Comparison of ENCODE assay signal across 16 cellular contexts in genomic region chr3:113436794-113437193, GRCh38. TPM values are rescaled to one million over a fixed set of nuclear protein-coding genes. Genes with fewer than 3 reads are reported as not detected.
DNase-seq lines count a peak whose midpoint lies in the region; ATAC-seq, FAIRE-seq and TF ChIP-seq lines count a peak whose summit lies in the region.
"Had no signal": no experiment of that assay in that cellular context is flagged by ENCODE, and none has a peak within 500 bp of the region (broad histone marks: within the 10 kb centered on the region; RNA-seq: fewer than 3 reads in every experiment).

No MANE protein-coding gene starts in this region.

- H3K27ac ChIP-seq in keratinocyte (ENCODE audit: control insufficient read depth, insufficient read depth, low read length), result no peak overlapping the region
- H3K27ac ChIP-seq: tibial nerve had no signal

- no peak overlapping the region for H3K9ac ChIP-seq in keratinocyte (ENCODE audit: control insufficient read depth, extremely low read depth, insufficient read depth, low read length)

- H3K4me3 ChIP-seq in astrocyte of the cerebellum (ENCODE audit: low read depth, low read length) (no peak overlapping the region), keratinocyte (ENCODE audit: control insufficient read depth in 2 of 3, extremely low read depth in 1 of 3, insufficient read depth in 2 of 3, low read depth in 1 of 3, low read length in 3 of 3) (no peak overlapping the region)
- H3K4me3 ChIP-seq: tibial nerve had no signal

- H3K9me3 Mint-ChIP-seq in activated T-helper 1 cell treated with anti-CD3 and anti-CD28 coated beads, Interleukin-12 subunit alpha, Interleukin-12 subunit beta, Interleukin-2, Interleukin-4 antibody, amounts not matched to agents 30 ng/mL and 10 ng/mL and 1 ng/mL, durations not matched to agents 14 hours and 24 hours and 36 hours, result no peaks in the 10 kb centered on the region
- H3K9me3 Mint-ChIP-seq: IgD-negative memory B cell had no signal

- H3K4me2 ChIP-seq in keratinocyte (ENCODE audit: control insufficient read depth, extremely low read depth, insufficient read depth, low read depth, low read length), result no peak overlapping the region

- dilution Hi-C loops in keratinocyte (cut with MboI; ENCODE audit: extremely low pct_ligation_motif_present, low sequenced_read_pairs), result no loop called here

- H3K36me3 ChIP-seq in keratinocyte (ENCODE audit: control insufficient read depth in 2 of 2, extremely low read depth in 1 of 2, insufficient read depth in 2 of 2, low read length in 2 of 2), result no peaks in the 10 kb centered on the region

- H3K27ac Mint-ChIP-seq in activated T-helper 1 cell treated with anti-CD3 and anti-CD28 coated beads, Interleukin-12 subunit alpha, Interleukin-12 subunit beta, Interleukin-2, Interleukin-4 antibody, amounts not matched to agents 30 ng/mL and 10 ng/mL and 1 ng/mL, durations not matched to agents 14 hours and 24 hours and 36 hours, result no peak overlapping the region
- H3K27ac Mint-ChIP-seq: IgD-negative memory B cell had no signal

- intact Hi-C loops in activated T-helper 1 cell treated with anti-CD3 and anti-CD28 coated beads, Interleukin-12 subunit alpha, Interleukin-12 subunit beta, Interleukin-2, Interleukin-4 antibody, amounts not matched to agents 30 ng/mL and 10 ng/mL and 1 ng/mL, durations not matched to agents 14 hours and 24 hours and 36 hours (cut with micrococcal nuclease), result no loop called here

- H3K9me3 ChIP-seq in keratinocyte (ENCODE audit: control insufficient read depth, low read depth, low read length), result no peaks in the 10 kb centered on the region
- H3K9me3 ChIP-seq: tibial nerve had no signal

- no peaks in the 10 kb centered on the region for H3K9me1 ChIP-seq in keratinocyte (ENCODE audit: control insufficient read depth, extremely low read depth, insufficient read depth, low read length)

- no peak for ATAC-seq in GM18858 (IDR thresholded peaks at IDR 0.05; ENCODE audit: unreplicated experiment)

- no peaks in the 10 kb centered on the region for H3K27me3 Mint-ChIP-seq in activated T-helper 1 cell treated with anti-CD3 and anti-CD28 coated beads, Interleukin-12 subunit alpha, Interleukin-12 subunit beta, Interleukin-2, Interleukin-4 antibody, amounts not matched to agents 30 ng/mL and 10 ng/mL and 1 ng/mL, durations not matched to agents 14 hours and 24 hours and 36 hours (ENCODE audit: insufficient read depth)
- H3K27me3 Mint-ChIP-seq: IgD-negative memory B cell had no signal

- no peaks in the 10 kb centered on the region for H3K27me3 ChIP-seq in keratinocyte (ENCODE audit: control insufficient read depth, extremely low read depth, insufficient read depth, low read length)
- H3K27me3 ChIP-seq: tibial nerve had no signal

- H4K20me1 ChIP-seq in keratinocyte (ENCODE audit: control insufficient read depth, extremely low read depth, insufficient read depth, low read length), result no peaks in the 10 kb centered on the region

- in situ Hi-C loops in astrocyte of the cerebellum (cut with HindIII; ENCODE audit: low sequenced_read_pairs), result no loop called here

- peaks cover 2% of the 10 kb centered on the region for H3K36me3 Mint-ChIP-seq in activated T-helper 1 cell treated with anti-CD3 and anti-CD28 coated beads, Interleukin-12 subunit alpha, Interleukin-12 subunit beta, Interleukin-2, Interleukin-4 antibody, amounts not matched to agents 30 ng/mL and 10 ng/mL and 1 ng/mL, durations not matched to agents 14 hours and 24 hours and 36 hours (ENCODE audit: low read depth)

- H3K79me2 ChIP-seq in keratinocyte (ENCODE audit: control insufficient read depth, insufficient read depth, low read length), result no peaks in the 10 kb centered on the region

- peaks cover 3% of the 10 kb centered on the region for H3K4me1 ChIP-seq in keratinocyte (ENCODE audit: control insufficient read depth, extremely low read depth, insufficient read depth, low read length)
- H3K4me1 ChIP-seq: tibial nerve had no signal

- no peaks in the 10 kb centered on the region for H3K4me1 Mint-ChIP-seq in activated T-helper 1 cell treated with anti-CD3 and anti-CD28 coated beads, Interleukin-12 subunit alpha, Interleukin-12 subunit beta, Interleukin-2, Interleukin-4 antibody, amounts not matched to agents 30 ng/mL and 10 ng/mL and 1 ng/mL, durations not matched to agents 14 hours and 24 hours and 36 hours (ENCODE audit: low read depth)

- DNase-seq in Daoy (ENCODE audit: low read depth) (peak; percentile 18), HCEC 1CT (peak; percentile 46), astrocyte of the cerebellum (ENCODE audit: low read depth) (peak; percentile 49), keratinocyte (ENCODE audit: low read depth, low spot score) (no peak), Kasumi-1 (lab: John Stamatoyannopoulos, UW) (no peak)
- no peak for DNase-seq in activated T-helper 1 cell treated with anti-CD3 and anti-CD28 coated beads, Interleukin-12 subunit alpha, Interleukin-12 subunit beta, Interleukin-2, Interleukin-4 antibody, amounts not matched to agents 30 ng/mL and 10 ng/mL and 1 ng/mL, durations not matched to agents 14 hours and 24 hours and 36 hours (ENCODE audit: low spot score)
- no peak for DNase-seq in activated CD8-positive, alpha-beta memory T cell treated with anti-CD3 and anti-CD28 coated beads for 24 hours
- DNase-seq: activated CD8-positive, alpha-beta memory T cell treated with anti-CD3 and anti-CD28 coated beads, Interleukin-2, amount 50 U/mL, for 4 hours; NCI-H345; nucleus accumbens; SW 1271 had no signal

- no peak overlapping the region for H2AFZ ChIP-seq in keratinocyte (ENCODE audit: control insufficient read depth, low read length)

- H3K4me3 Mint-ChIP-seq in activated T-helper 1 cell treated with anti-CD3 and anti-CD28 coated beads, Interleukin-12 subunit alpha, Interleukin-12 subunit beta, Interleukin-2, Interleukin-4 antibody, amounts not matched to agents 30 ng/mL and 10 ng/mL and 1 ng/mL, durations not matched to agents 14 hours and 24 hours and 36 hours, result no peak overlapping the region
- H3K4me3 Mint-ChIP-seq: IgD-negative memory B cell had no signal

- TF ChIP-seq CTCF in astrocyte of the cerebellum (IDR thresholded peaks at IDR 0.05; ENCODE audit: low read depth, low read length, missing control alignments) (no peak), keratinocyte (optimal IDR thresholded peaks at IDR 0.05 in 1 of 3, IDR thresholded peaks at IDR 0.05 in 1 of 3, conservative IDR thresholded peaks at IDR 0.05 in 1 of 3; ENCODE audit: extremely low read depth in 1 of 3, insufficient read depth in 2 of 3, low read length in 3 of 3) (no peak)

- FAIRE-seq in keratinocyte (lab: Jason Lieb, UNC), result peak; percentile 67
- FAIRE-seq: colon, D721Med had no signal

RNA-seq across cellular contexts. Expression of gene CFAP44, which starts 4.5 kb away (rescaled TPM):
- total RNA-seq in Daoy (2014; rRNA removed; shearing (Covaris generic)), result 4.9 TPM in 2 replicates
- polyA plus RNA-seq in keratinocyte, result 0.63 to 1.8 TPM (median 1.6 TPM) in 3 replicates
- polyA plus RNA-seq in keratinocyte (2011; ENCODE audit: low read depth), result 2.6 TPM
- polyA plus RNA-seq in keratinocyte (2011; cell fraction: cytosol; rRNA removed), result 0.31 and 0.41 TPM in 2 replicates
- polyA plus RNA-seq in keratinocyte (2011; cell fraction: nucleus; rRNA removed), result 5.5 and 6.9 TPM in 2 replicates
- 0.71 and 1.6 TPM in 2 replicates for polyA plus RNA-seq in keratinocyte (2012; ENCODE audit: low replicate concordance)
- 3.6 to 4.9 TPM in 2 of 3 replicates, not detected in the other for polyA minus RNA-seq in keratinocyte
- not detected for polyA minus RNA-seq in keratinocyte (2011; cell fraction: cytosol; rRNA and poly(A)+ RNA removed)
- polyA minus RNA-seq in keratinocyte (2011; cell fraction: nucleus; rRNA and poly(A)+ RNA removed), result 6.3 and 29.5 TPM in 2 replicates
- 2.9 and 3.2 TPM in 2 replicates for total RNA-seq in activated T-helper 1 cell treated with anti-CD3 and anti-CD28 coated beads, Interleukin-12 subunit alpha, Interleukin-12 subunit beta, Interleukin-2, Interleukin-4 antibody, amounts not matched to agents 30 ng/mL and 10 ng/mL and 1 ng/mL, durations not matched to agents 14 hours and 24 hours and 36 hours

Comparison
In these comparisons a context has a peak if more than half of its experiments do, and no peak if none do; other contexts are left out.
1. DNase-seq: peak in Daoy (single experiment), HCEC 1CT (single experiment) and astrocyte of the cerebellum (single experiment); none in keratinocyte (single experiment), activated T-helper 1 cell treated with anti-CD3 and anti-CD28 coated beads, Interleukin-12 subunit alpha, Interleukin-12 subunit beta, Interleukin-2, Interleukin-4 antibody, amounts not matched to agents 30 ng/mL and 10 ng/mL and 1 ng/mL, durations not matched to agents 14 hours and 24 hours and 36 hours (single experiment), Kasumi-1 (0 of 2) and activated CD8-positive, alpha-beta memory T cell treated with anti-CD3 and anti-CD28 coated beads for 24 hours (single experiment).